1 cellular context compared by ENCODE assay signal in genomic region chr4:141637565-141637964, GRCh38.
TF ChIP-seq lines count a peak whose summit lies in the region.

No MANE protein-coding gene starts in this region.

TF ChIP-seq in A549, 52 proteins besides CTCF, POLR2A, EP300 and RAD21 (continued from another document):
- no peak for TF ChIP-seq ELK1 (IDR thresholded peaks at IDR 0.05; ENCODE audit: low read depth, low read length)
- no peak for TF ChIP-seq HDAC2 (IDR thresholded peaks at IDR 0.05)
- TF ChIP-seq RARB (CRISPR knock-in tag; IDR thresholded peaks at IDR 0.05): no peak
- no peak for TF ChIP-seq HMGXB4 (CRISPR knock-in tag; IDR thresholded peaks at IDR 0.05; ENCODE audit: borderline replicate concordance)
- no peak for TF ChIP-seq PHF8 (IDR thresholded peaks at IDR 0.05; ENCODE audit: borderline replicate concordance, low read depth)
- TF ChIP-seq GATA3 (IDR thresholded peaks at IDR 0.05; ENCODE audit: borderline replicate concordance): no peak
- TF ChIP-seq NFE2L2 (conservative IDR thresholded peaks at IDR 0.05; ENCODE audit: low read length): peak; percentile 71
- TF ChIP-seq SMC3 (IDR thresholded peaks at IDR 0.05): no peak
- no peak for TF ChIP-seq NR3C1 (IDR thresholded peaks at IDR 0.05)
